15 cellular contexts compared by ENCODE assay signal in genomic region chr6:73032586-73032985, GRCh38.
DNase-seq lines count a peak whose midpoint lies in the region; ATAC-seq, FAIRE-seq and TF ChIP-seq lines count a peak whose summit lies in the region.
"Had no signal": no experiment of that assay in that cellular context is flagged by ENCODE, and none has a peak within 500 bp of the region (broad histone marks: within the 10 kb centered on the region; RNA-seq: fewer than 3 reads in every experiment).

No MANE protein-coding gene starts in this region.

- 39% methylated on average over 2 of the region's 2 CpGs for WGBS in A549 (ENCODE audit: missing lambda C conversion rate)

- H3K27me3 ChIP-seq in RWPE2 (ENCODE audit: insufficient read depth, poor library complexity, severe bottlenecking) (no peaks in the 10 kb centered on the region), foreskin keratinocyte (no peaks in the 10 kb centered on the region)
- H3K27me3 ChIP-seq: esophagus squamous epithelium had no signal

- H3K27ac ChIP-seq in A549 (peak overlapping the region in 1 of 2 experiments; percentile 45; a peak in 2 of 6 replicates), RWPE2 (ENCODE audit: poor library complexity, severe bottlenecking) (peak overlapping the region; percentile 26), foreskin keratinocyte (no peak overlapping the region)
- H3K27ac ChIP-seq: esophagus squamous epithelium, KMS-11 had no signal

- FAIRE-seq in A549 (lab: Jason Lieb, UNC) = no peak
- FAIRE-seq in H54 (lab: Jason Lieb, UNC) = peak; percentile 99

- no peak for ATAC-seq in A549
- ATAC-seq in RWPE2 (ENCODE audit: low read depth) = peak; percentile 94
- ATAC-seq in foreskin keratinocyte = peak; percentile 92
- ATAC-seq: T-helper 17 cell had no signal

- no peak for TF ChIP-seq EP300 in A549 (IDR thresholded peaks at IDR 0.05)

- H3K4me3 ChIP-seq in A549 (no peak overlapping the region), RWPE2 (ENCODE audit: severe bottlenecking) (no peak overlapping the region)
- H3K4me3 ChIP-seq: esophagus squamous epithelium had no signal

- TF ChIP-seq RAD21 in A549 (conservative IDR thresholded peaks at IDR 0.05 in 1 of 2, IDR thresholded peaks at IDR 0.05 in 1 of 2) = no peak

- TF ChIP-seq CTCF in A549 (IDR thresholded peaks at IDR 0.05) (no peak), RWPE2 (IDR thresholded peaks at IDR 0.05; ENCODE audit: poor library complexity, severe bottlenecking) (no peak), foreskin keratinocyte (conservative IDR thresholded peaks at IDR 0.05) (no peak)

- peak overlapping the region; percentile 43 for H3K4me2 ChIP-seq in A549
- H3K4me2 ChIP-seq: KMS-11 had no signal

- no peaks in the 10 kb centered on the region for H3K36me3 ChIP-seq in RWPE2 (ENCODE audit: low read depth)
- H3K36me3 ChIP-seq: esophagus squamous epithelium had no signal

- H3K9me3 ChIP-seq in A549 = no peaks in the 10 kb centered on the region
- no peaks in the 10 kb centered on the region for H3K9me3 ChIP-seq in RWPE2 (ENCODE audit: severe bottlenecking)
- H3K9me3 ChIP-seq: esophagus squamous epithelium had no signal

- H3K4me1 ChIP-seq in A549 (peaks cover 18% of the 10 kb centered on the region), RWPE2 (ENCODE audit: insufficient read depth, poor library complexity, severe bottlenecking) (peaks cover 24% of the 10 kb centered on the region), foreskin keratinocyte (peaks cover 12% of the 10 kb centered on the region)

- no peak for TF ChIP-seq POLR2A in A549 (IDR thresholded peaks at IDR 0.05; ENCODE audit: low read length)
- no peak for TF ChIP-seq POLR2A in H54 (IDR thresholded peaks at IDR 0.05; ENCODE audit: low read depth, low read length)

- CTCF ChIA-PET in A549 (lab: Yijun Ruan, JAX) = no interaction called here

- DNase-seq in A549 (ENCODE audit: low read depth in 1 of 2, low spot score in 1 of 2) = peak; percentile 2 to 14
- DNase-seq in H54 (ENCODE audit: insufficient read length, low spot score) = peak; percentile 16
- DNase-seq in RWPE2 (ENCODE audit: low spot score) = no peak
- peak; percentile 72 to 84 for DNase-seq in foreskin keratinocyte
- DNase-seq in hypothalamus (lab: John Stamatoyannopoulos, UW) = no peak
- no peak for DNase-seq in GM19238 (ENCODE audit: insufficient read length, low spot score)
- DNase-seq in DMS79 treated with DMSO at 0.1 percent for 48 hours (lab: John Stamatoyannopoulos, UW) = no peak
- no peak for DNase-seq in mesenteric fat pad (ENCODE audit: low spot score)
- DNase-seq: activated CD4-positive, alpha-beta T cell treated with anti-CD3 and anti-CD28 coated beads, Interleukin-2, amount 50 U/mL, for 4 hours; activated effector memory CD4-positive, alpha-beta T cell treated with Interleukin-2 at 50 U/mL for 16 hours; esophagus squamous epithelium; immature natural killer cell; NCI-H2081 treated with DMSO at 0.1 percent for 48 hours; T-helper 17 cell had no signal

- POLR2A ChIA-PET in A549 (lab: Yijun Ruan, JAX) = no interaction called here

TF ChIP-seq in A549, 52 proteins besides CTCF, POLR2A, EP300 and RAD21:
- TF ChIP-seq FOSL2 (IDR thresholded peaks at IDR 0.05) = 0 out of 2 replicates have a peak, but pooled peaks have one; percentile 12
- peak; percentile 47; the same call in 1 of the 2 replicates for TF ChIP-seq FOSL2 (CRISPR knock-in tag; IDR thresholded peaks at IDR 0.05)
- TF ChIP-seq HOXB13 (CRISPR knock-in tag; IDR thresholded peaks at IDR 0.05; ENCODE audit: low read depth) = no peak
TF ChIP-seq in A549: peak in this region for 1.

Comparison
In these comparisons a context has a peak if more than half of its experiments do, and no peak if none do; other contexts are left out.
1. ATAC-seq: peak in RWPE2 (single experiment) and foreskin keratinocyte (single experiment); none in A549 (0 of 2).
2. DNase-seq: peak in A549 (2 of 2), H54 (single experiment) and foreskin keratinocyte (2 of 2); none in RWPE2 (single experiment), hypothalamus (0 of 51), GM19238 (single experiment), DMS79 treated with DMSO at 0.1 percent for 48 hours (single experiment) and mesenteric fat pad (single experiment).